In the genomic region with DNA sequence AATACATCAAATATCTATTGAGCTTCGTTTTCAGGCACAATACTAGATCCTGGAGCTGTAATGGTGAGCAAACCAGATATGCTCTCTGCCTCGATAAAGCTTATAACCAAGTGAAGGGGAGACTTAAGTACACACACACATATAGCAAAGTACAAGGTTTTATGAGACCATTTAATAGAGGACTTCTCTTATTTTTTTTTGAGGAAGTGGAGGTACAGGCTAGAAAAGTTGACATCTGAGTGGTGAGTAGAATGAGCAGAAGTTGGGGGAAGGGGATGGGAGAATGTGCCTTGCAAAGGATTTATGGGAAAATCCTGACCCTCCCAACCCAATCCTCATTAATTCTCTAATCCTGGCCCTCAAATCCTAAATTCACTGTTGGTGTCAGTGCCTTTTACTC, we compare ENCODE assay signal across 1 cellular context.
TF ChIP-seq lines count a peak whose summit lies in the region.

No MANE protein-coding gene starts in this region.

TF ChIP-seq in WTC11, 78 proteins besides CTCF, POLR2A, EP300 and RAD21 (continued from another document):
- TF ChIP-seq ARID4B (CRISPR knock-in tag; IDR thresholded peaks at IDR 0.05; ENCODE audit: borderline replicate concordance) (no peak), SMAD3 (CRISPR knock-in tag; IDR thresholded peaks at IDR 0.05; ENCODE audit: borderline replicate concordance) (no peak), ZNF263 (CRISPR knock-in tag; IDR thresholded peaks at IDR 0.05; ENCODE audit: low read depth) (no peak), CBFB (CRISPR knock-in tag; IDR thresholded peaks at IDR 0.05; ENCODE audit: low read depth) (no peak), GABPB1 (CRISPR knock-in tag; IDR thresholded peaks at IDR 0.05) (no peak)
